Comparison of ENCODE assay signal across 8 cellular contexts in the genomic region with DNA sequence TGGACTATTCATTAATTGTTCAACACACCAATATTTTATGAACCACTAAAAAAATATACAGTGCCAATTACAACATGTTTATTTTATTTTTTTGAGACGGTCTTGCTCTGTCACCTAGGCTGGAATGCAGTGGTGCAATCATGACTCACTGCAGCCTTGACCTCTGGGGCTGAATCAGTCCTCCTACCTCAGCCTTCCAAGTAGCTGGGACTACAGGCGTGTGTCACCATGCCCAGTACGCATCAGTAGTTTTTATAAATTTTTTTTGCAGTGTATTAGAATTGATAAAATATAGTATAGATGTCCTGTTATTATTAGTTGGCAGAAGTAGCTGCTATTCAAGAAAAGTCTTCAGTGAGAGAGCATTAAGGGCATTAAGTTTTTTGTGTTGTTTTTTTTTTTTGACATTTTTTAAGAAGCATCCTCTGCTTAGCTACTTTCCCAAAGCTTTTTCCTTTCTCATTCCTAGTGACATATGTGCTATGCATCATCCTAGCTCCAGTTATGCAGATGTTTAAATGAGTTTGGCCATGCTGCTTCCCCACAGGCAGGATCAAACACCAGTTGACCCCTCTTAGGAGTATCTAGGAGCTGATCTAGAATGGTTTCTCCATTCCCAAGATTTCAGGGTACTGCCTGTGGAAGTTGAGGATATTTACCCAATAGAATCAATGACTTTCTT. TPM values are rescaled to one million over a fixed set of nuclear protein-coding genes. Genes with fewer than 3 reads are reported as not detected.
DNase-seq lines count a peak whose midpoint lies in the region; ATAC-seq, FAIRE-seq and TF ChIP-seq lines count a peak whose summit lies in the region.
"Not testable (repeated sequence)": the region's sequence is repeated elsewhere in the genome, so short reads cannot be mapped to it uniquely, and the experiment has no call there.

No MANE protein-coding gene starts in this region.

- H2AFZ ChIP-seq in astrocyte (ENCODE audit: low read depth, low read length); osteoblast (ENCODE audit: low read length): not testable (repeated sequence)

- not testable (repeated sequence) for H3K36me3 ChIP-seq in Panc1 (ENCODE audit: control insufficient read depth, insufficient read depth, low read length); astrocyte (ENCODE audit: insufficient read depth, low read length); osteoblast (ENCODE audit: insufficient read depth, low read length); uterus

- not testable (repeated sequence) for H3K27me3 ChIP-seq in Panc1 (ENCODE audit: control insufficient read depth, insufficient read depth, low read length); astrocyte (ENCODE audit: insufficient read depth, low read length); osteoblast (ENCODE audit: insufficient read depth, low read length); uterus

- peak overlapping the region; percentile 54 for H3K4me2 ChIP-seq in astrocyte (ENCODE audit: low read length)
- not testable (repeated sequence) for H3K4me2 ChIP-seq in osteoblast (ENCODE audit: insufficient read depth, low read length)

- not testable (repeated sequence) for H3K79me2 ChIP-seq in astrocyte (ENCODE audit: insufficient read depth, low read length); osteoblast (ENCODE audit: insufficient read depth, low read length)

- DNase-seq in Caki2 (ENCODE audit: low read depth) = peak; percentile 82
- peak; percentile 59 for DNase-seq in HS-27A (ENCODE audit: low read depth)
- DNase-seq in Panc1 (ENCODE audit: low read depth, low spot score) = peak; percentile 48
- peak; percentile 88 for DNase-seq in astrocyte (ENCODE audit: low read depth)
- DNase-seq in epithelial cell of prostate (ENCODE audit: low read depth, low spot score) = peak; percentile 63
- DNase-seq in islet precursor cell = peak; percentile 70
- peak; percentile 14 for DNase-seq in osteoblast (ENCODE audit: insufficient read length, low spot score, missing footprints)
- peak; percentile 42 to 45 for DNase-seq in uterus

- not testable (repeated sequence) for H3K4me1 Mint-ChIP-seq in astrocyte (ENCODE audit: low read depth, unreplicated experiment)

- FAIRE-seq in astrocyte (lab: Jason Lieb, UNC) = not testable (repeated sequence)

- CTCF ChIA-PET in Panc1 (lab: Charles Lee) = not testable (repeated sequence)

- H3K4me1 ChIP-seq in Panc1 (ENCODE audit: control insufficient read depth, insufficient read depth, low read length); astrocyte (ENCODE audit: insufficient read depth, low read length); osteoblast (ENCODE audit: insufficient read depth, low read length); uterus: not testable (repeated sequence)

- H3K27ac ChIP-seq in Panc1 (ENCODE audit: low read length); uterus: not testable (repeated sequence)
- H3K27ac ChIP-seq in astrocyte (ENCODE audit: low read depth, low read length) = peak overlapping the region; percentile 65
- peak overlapping the region; percentile 70 for H3K27ac ChIP-seq in epithelial cell of prostate
- peak overlapping the region; percentile 80 for H3K27ac ChIP-seq in osteoblast (ENCODE audit: low read depth, low read length)

- intact Hi-C loops in Panc1 (cut with micrococcal nuclease; ENCODE audit: unreplicated experiment); uterus (cut with DNase I; ENCODE audit: low total_unique reads): not testable (repeated sequence)

- BruUV-seq in Panc1 (replicated peaks; lab: Mats Ljungman, UMichigan) = not testable (repeated sequence)

- in situ Hi-C loops in Caki2 (cut with HindIII; ENCODE audit: low pct_unique_long_range_greater_than_20kb, low sequenced_read_pairs); Panc1 (cut with HindIII; ENCODE audit: low pct_unique_long_range_greater_than_20kb, low sequenced_read_pairs): not testable (repeated sequence)

- not testable (repeated sequence) for H3K9me3 Mint-ChIP-seq in astrocyte (ENCODE audit: unreplicated experiment)

- not testable (repeated sequence) for TF ChIP-seq CTCF in Panc1 (IDR thresholded peaks at IDR 0.05); astrocyte (IDR thresholded peaks at IDR 0.05; ENCODE audit: insufficient read depth, low read depth, low read length); osteoblast (IDR thresholded peaks at IDR 0.05; ENCODE audit: extremely low read depth, low read depth, low read length); uterus (IDR thresholded peaks at IDR 0.05)

- not testable (repeated sequence) for H3K27me3 Mint-ChIP-seq in astrocyte (ENCODE audit: low read depth, unreplicated experiment)

- peak; percentile 100 for ATAC-seq in Panc1

- H3K4me3 Mint-ChIP-seq in astrocyte (ENCODE audit: unreplicated experiment) = peak overlapping the region; percentile 40

- H3K4me3 ChIP-seq in Panc1 (ENCODE audit: low read depth in 2 of 2, low read length in 2 of 2); astrocyte (ENCODE audit: insufficient read depth, low read depth, low read length); osteoblast (ENCODE audit: insufficient read depth, low read length); uterus: not testable (repeated sequence)

- not testable (repeated sequence) for TF ChIP-seq POLR2A in uterus (IDR thresholded peaks at IDR 0.05)

- H4K20me1 ChIP-seq in astrocyte (ENCODE audit: insufficient read depth, low read length); osteoblast (ENCODE audit: insufficient read depth, low read length): not testable (repeated sequence)

- not testable (repeated sequence) for H3K9ac ChIP-seq in astrocyte (ENCODE audit: low read length)

- POLR2A ChIA-PET in Panc1 (lab: Charles Lee) = not testable (repeated sequence)

- not testable (repeated sequence) for H3K36me3 Mint-ChIP-seq in astrocyte (ENCODE audit: low read depth, unreplicated experiment)

- not testable (repeated sequence) for H3K9me3 ChIP-seq in Panc1 (ENCODE audit: control insufficient read depth, insufficient read depth, low read depth, low read length); astrocyte (ENCODE audit: insufficient read depth, low read depth, low read length); osteoblast (ENCODE audit: low read depth, low read length); uterus

- H3K27ac Mint-ChIP-seq in astrocyte (ENCODE audit: unreplicated experiment) = peak overlapping the region; percentile 87

RNA-seq across cellular contexts. Expression of a gene that starts 35.5 kb away (rescaled TPM):
- 0.67 and 4.8 TPM in 2 replicates for total RNA-seq in Caki2 (2014; rRNA removed; shearing (Covaris generic); ENCODE audit: low replicate concordance)
- total RNA-seq in Panc1 (2021; ENCODE audit: unreplicated experiment) (3.4 TPM), astrocyte (2.2 and 3.0 TPM in 2 replicates), osteoblast (6.2 TPM in 2 replicates), uterus (10 to 100 TPM in 2 of 4 donors, 1 to 10 TPM in 2; 4.9 to 23.3 (median 9.6) TPM)
- 1.3 TPM for polyA plus RNA-seq in Panc1 (2012; ENCODE audit: insufficient read length)

Comparison
In these comparisons a context has a peak if more than half of its experiments do, and no peak if none do; other contexts are left out.
1. DNase-seq: peak in every context shown above with its lines; median percentile 88 in astrocyte; 82 in Caki2; 70 in islet precursor cell; 63 in epithelial cell of prostate; 59 in HS-27A; 48 in Panc1; 44 in uterus; 14 in osteoblast.